Comparison of ENCODE assay signal across 11 cellular contexts in the genomic region with DNA sequence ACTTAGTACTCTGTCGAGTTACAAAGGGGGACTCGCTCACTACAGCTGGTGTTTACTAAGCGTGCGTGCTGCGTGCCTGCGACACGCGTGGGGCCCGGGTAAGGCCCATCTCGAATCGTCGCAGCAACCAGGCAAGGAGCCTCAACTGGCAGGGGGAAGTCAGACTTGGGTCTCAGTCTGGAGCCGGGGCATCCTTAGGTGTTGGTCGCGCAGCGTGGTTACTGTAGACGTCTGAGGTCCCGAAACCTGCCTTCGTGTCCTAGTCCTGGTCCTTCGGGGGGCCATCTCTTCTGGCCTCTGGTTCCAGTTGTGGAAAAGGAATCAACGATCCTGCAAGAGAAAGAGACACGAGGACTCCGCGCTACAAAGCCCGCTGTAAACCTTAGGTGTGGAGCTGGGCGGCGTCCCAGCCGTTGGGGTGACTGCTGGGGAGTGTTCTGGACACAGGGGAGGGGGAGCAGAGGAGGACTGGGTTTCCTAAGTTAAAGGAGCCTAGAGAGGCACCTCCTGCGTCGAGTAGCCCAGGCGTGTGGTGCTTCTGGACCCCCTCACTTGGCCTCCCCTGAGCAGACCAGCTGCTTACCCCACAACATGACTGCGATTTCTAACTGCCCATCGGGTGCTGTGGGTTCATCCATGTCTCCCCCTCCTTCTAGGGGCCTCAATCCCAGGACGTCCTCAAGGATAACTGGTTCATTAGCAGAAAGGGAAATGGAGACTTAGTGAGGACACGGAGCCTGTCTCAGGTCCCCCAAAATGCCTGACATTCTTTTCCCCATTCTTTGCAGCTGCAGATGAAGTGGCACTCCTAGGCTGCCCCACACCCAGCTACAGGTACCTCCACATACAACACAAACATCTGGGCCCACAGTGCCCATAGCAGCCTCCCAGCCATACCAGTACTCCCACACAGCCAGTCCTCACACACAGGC. TPM values are rescaled to one million over a fixed set of nuclear protein-coding genes. Genes with fewer than 3 reads are reported as not detected.
DNase-seq lines count a peak whose midpoint lies in the region; ATAC-seq, FAIRE-seq and TF ChIP-seq lines count a peak whose summit lies in the region.
"Had no signal": no experiment of that assay in that cellular context is flagged by ENCODE, and none has a peak within 500 bp of the region (broad histone marks: within the 10 kb centered on the region; RNA-seq: fewer than 3 reads in every experiment).

No MANE protein-coding gene starts in this region.

- peaks cover 43% of the 10 kb centered on the region for H3K4me1 ChIP-seq in astrocyte (ENCODE audit: insufficient read depth, low read length)
- H3K4me1 ChIP-seq in left lung, result peaks cover 17 to 50% of the 10 kb centered on the region in 2 donors

- no peak overlapping the region for H3K9ac ChIP-seq in astrocyte (ENCODE audit: low read length)

- H3K4me2 ChIP-seq in astrocyte (ENCODE audit: low read length), result peak overlapping the region; percentile 85

- H4K20me1 ChIP-seq in astrocyte (ENCODE audit: insufficient read depth, low read length), result no peaks in the 10 kb centered on the region

- H3K4me1 Mint-ChIP-seq in astrocyte (ENCODE audit: low read depth, unreplicated experiment), result peaks cover 12% of the 10 kb centered on the region
- peaks cover 41% of the 10 kb centered on the region for H3K4me1 Mint-ChIP-seq in stimulated activated naive CD8-positive, alpha-beta T cell treated with anti-CD3 and anti-CD28 coated beads, Interleukin-15, amount 100 ng/mL, for 72 hours

- no peak overlapping the region for H3K27ac ChIP-seq in astrocyte (ENCODE audit: low read depth, low read length)
- no peak overlapping the region for H3K27ac ChIP-seq in left lung

- H3K27ac Mint-ChIP-seq in astrocyte (ENCODE audit: unreplicated experiment), result no peak overlapping the region
- H3K27ac Mint-ChIP-seq in stimulated activated naive CD8-positive, alpha-beta T cell treated with anti-CD3 and anti-CD28 coated beads, Interleukin-15, amount 100 ng/mL, for 72 hours, result no peak overlapping the region

- no peak for ATAC-seq in left lung
- ATAC-seq in stimulated activated naive CD8-positive, alpha-beta T cell treated with anti-CD3 and anti-CD28 coated beads, Interleukin-15, amount 100 ng/mL, for 72 hours, result no peak
- no peak for ATAC-seq in GM21447 (IDR thresholded peaks at IDR 0.05; ENCODE audit: unreplicated experiment)

- H3K27me3 ChIP-seq in astrocyte (ENCODE audit: insufficient read depth, low read length), result peaks cover 39% of the 10 kb centered on the region
- H3K27me3 ChIP-seq in left lung, result peaks cover 20 to 77% of the 10 kb centered on the region in 2 donors

- no peaks in the 10 kb centered on the region for H3K9me3 ChIP-seq in astrocyte (ENCODE audit: insufficient read depth, low read depth, low read length)
- H3K9me3 ChIP-seq in left lung, result no peaks in the 10 kb centered on the region

- peak overlapping the region; percentile 76 for H3K4me3 Mint-ChIP-seq in astrocyte (ENCODE audit: unreplicated experiment)
- peak overlapping the region; percentile 41 to 65 for H3K4me3 Mint-ChIP-seq in stimulated activated naive CD8-positive, alpha-beta T cell treated with anti-CD3 and anti-CD28 coated beads, Interleukin-15, amount 100 ng/mL, for 72 hours

- H3K36me3 ChIP-seq in astrocyte (ENCODE audit: insufficient read depth, low read length), result no peaks in the 10 kb centered on the region
- H3K36me3 ChIP-seq in left lung, result no peaks in the 10 kb centered on the region

- intact Hi-C loops in left lung (cut with DNase I), result no loop called here

- H3K9me3 Mint-ChIP-seq in astrocyte (ENCODE audit: unreplicated experiment), result no peaks in the 10 kb centered on the region
- H3K9me3 Mint-ChIP-seq in stimulated activated naive CD8-positive, alpha-beta T cell treated with anti-CD3 and anti-CD28 coated beads, Interleukin-15, amount 100 ng/mL, for 72 hours, result no peaks in the 10 kb centered on the region

- H3K4me3 ChIP-seq in astrocyte (ENCODE audit: insufficient read depth, low read depth, low read length) (peak overlapping the region; percentile 40), left lung (peak overlapping the region; percentile 48 to 55)

- FAIRE-seq in astrocyte (lab: Jason Lieb, UNC), result no peak
- FAIRE-seq: A204.1 had no signal

- TF ChIP-seq CTCF in astrocyte (IDR thresholded peaks at IDR 0.05; ENCODE audit: insufficient read depth, low read depth, low read length), result no peak
- TF ChIP-seq CTCF in left lung (IDR thresholded peaks at IDR 0.05), result no peak

- DNase-seq in NCI-H82 (lab: John Stamatoyannopoulos, UW) (peak; percentile 13), NCI-H82 treated with DMSO at 0.1 percent for 48 hours (lab: John Stamatoyannopoulos, UW; ENCODE audit: unreplicated experiment) (no peak), astrocyte (ENCODE audit: low read depth) (no peak), left lung (peak in 1 of 2 donors; percentile 48), NCI-H1048 (lab: John Stamatoyannopoulos, UW) (no peak), SHP77 (lab: John Stamatoyannopoulos, UW) (no peak)
- DNase-seq in stimulated activated naive CD8-positive, alpha-beta T cell treated with anti-CD3 and anti-CD28 coated beads, Interleukin-15, amount 100 ng/mL, for 72 hours, result no peak
- DNase-seq: NCI-H1930 had no signal

- H3K79me2 ChIP-seq in astrocyte (ENCODE audit: insufficient read depth, low read length), result no peaks in the 10 kb centered on the region

- H2AFZ ChIP-seq in astrocyte (ENCODE audit: low read depth, low read length), result peak overlapping the region; percentile 47

- H3K36me3 Mint-ChIP-seq in astrocyte (ENCODE audit: low read depth, unreplicated experiment), result no peaks in the 10 kb centered on the region

- H3K27me3 Mint-ChIP-seq in astrocyte (ENCODE audit: low read depth, unreplicated experiment), result peaks cover 36% of the 10 kb centered on the region
- H3K27me3 Mint-ChIP-seq in stimulated activated naive CD8-positive, alpha-beta T cell treated with anti-CD3 and anti-CD28 coated beads, Interleukin-15, amount 100 ng/mL, for 72 hours, result peaks cover 73% of the 10 kb centered on the region

RNA-seq across cellular contexts. Expression of a gene that starts 4.9 kb away (rescaled TPM):
- 1.3 and 1.9 TPM in 2 replicates for total RNA-seq in astrocyte
- total RNA-seq in left lung, result 1 to 10 TPM; 1.3 to 4.8 TPM
- total RNA-seq: epithelial cell of proximal tubule had no signal
